ENCODE assay signal across 1 cellular context in the genomic region with DNA sequence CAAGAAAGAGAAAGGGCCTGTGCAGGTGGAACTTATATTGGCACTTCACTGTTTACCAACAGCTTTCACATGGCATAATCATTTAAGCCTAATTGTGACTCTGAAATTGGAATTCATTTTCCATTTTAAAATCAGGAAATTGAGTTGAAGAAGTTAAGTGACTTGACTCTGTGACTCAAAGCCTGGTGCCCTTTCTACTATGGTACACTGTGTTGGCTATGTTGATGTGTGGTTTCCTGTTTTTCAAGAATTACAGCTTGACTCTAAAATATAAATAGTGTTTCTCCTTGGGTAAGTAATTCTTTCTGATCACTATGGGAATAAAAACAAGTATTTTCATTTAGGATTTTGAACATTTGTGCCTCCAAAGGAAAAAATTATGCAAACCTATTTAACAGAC.
TF ChIP-seq lines count a peak whose summit lies in the region.

No MANE protein-coding gene starts in this region.

TF ChIP-seq in HepG2, 621 proteins besides CTCF, POLR2A, EP300 and RAD21:
- no peak for TF ChIP-seq SNAPC2 (CRISPR knock-in tag; IDR thresholded peaks at IDR 0.05)
- TF ChIP-seq HNF1B (CRISPR knock-in tag; IDR thresholded peaks at IDR 0.05): no peak
- TF ChIP-seq SETDB1 (CRISPR knock-in tag; IDR thresholded peaks at IDR 0.05; ENCODE audit: borderline replicate concordance): no peak
- TF ChIP-seq ZNF501 (CRISPR knock-in tag; IDR thresholded peaks at IDR 0.05): no peak
- no peak for TF ChIP-seq SMAD3 (CRISPR knock-in tag; IDR thresholded peaks at IDR 0.05)
- TF ChIP-seq ZNF326 (CRISPR knock-in tag; IDR thresholded peaks at IDR 0.05; ENCODE audit: borderline replicate concordance): no peak
- TF ChIP-seq ZNF790 (CRISPR knock-in tag; IDR thresholded peaks at IDR 0.05; ENCODE audit: borderline replicate concordance): no peak
- TF ChIP-seq ZNF615 (CRISPR knock-in tag; IDR thresholded peaks at IDR 0.05; ENCODE audit: borderline replicate concordance): no peak
- TF ChIP-seq BORCS8-MEF2B (CRISPR knock-in tag; IDR thresholded peaks at IDR 0.05): no peak
- no peak for TF ChIP-seq ISX (CRISPR knock-in tag; conservative IDR thresholded peaks at IDR 0.05)
- TF ChIP-seq DNMT1 (CRISPR knock-in tag; IDR thresholded peaks at IDR 0.05): no peak
- no peak for TF ChIP-seq RELA (CRISPR knock-in tag; IDR thresholded peaks at IDR 0.05)
- no peak for TF ChIP-seq SP4 (CRISPR knock-in tag; IDR thresholded peaks at IDR 0.05)
TF ChIP-seq in HepG2: peak in this region for 0.
